ENCODE assay signal across 15 cellular contexts in the genomic region with DNA sequence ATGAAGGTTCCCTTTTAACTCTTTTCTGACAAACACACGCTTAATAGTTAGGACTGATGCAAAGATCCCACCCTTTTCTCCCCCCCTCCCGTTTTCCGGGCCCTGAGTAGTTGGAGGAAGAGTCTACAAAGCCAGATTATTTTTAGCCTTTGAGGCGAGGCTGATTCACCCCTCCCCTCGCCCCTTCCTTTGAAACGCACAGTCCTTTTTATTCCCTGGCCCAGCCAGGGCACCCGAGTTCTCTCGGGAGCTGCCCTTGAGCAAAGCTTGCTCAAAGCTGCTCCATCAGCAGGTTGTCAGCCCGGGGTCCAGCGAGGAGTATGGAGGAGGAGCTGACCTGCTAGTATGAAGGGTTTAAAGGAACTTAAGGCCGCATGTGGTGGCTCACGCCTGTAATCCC.
"Had no signal": no experiment of that assay in that cellular context is flagged by ENCODE, and none has a peak within 500 bp of the region (broad histone marks: within the 10 kb centered on the region; RNA-seq: fewer than 3 reads in every experiment).

No MANE protein-coding gene starts in this region.

- ATAC-seq: activated CD8-positive, alpha-beta T cell treated with anti-CD3 and anti-CD28 coated beads, Interleukin-2, amount 10 ng/mL, durations not matched to agents 7 days and 5 days; body of pancreas; left colon; naive thymus-derived CD8-positive, alpha-beta T cell; T-helper 17 cell had no signal

- H3K4me1 ChIP-seq: body of pancreas, colonic mucosa, suprapubic skin had no signal

- H3K27ac ChIP-seq: body of pancreas, colonic mucosa, suprapubic skin had no signal

- H3K27me3 ChIP-seq: body of pancreas, colonic mucosa, suprapubic skin had no signal

- FAIRE-seq: endometrium, small intestine had no signal

- H3K36me3 ChIP-seq: colonic mucosa, suprapubic skin had no signal

- H3K9me3 ChIP-seq: body of pancreas, colonic mucosa, suprapubic skin had no signal

- H3K4me3 ChIP-seq: body of pancreas, colonic mucosa, suprapubic skin had no signal

- DNase-seq: activated CD4-positive, alpha-beta T cell treated with anti-CD3 and anti-CD28 coated beads, Interleukin-2, amount 10 ng/mL, durations not matched to agents 24 days and 14 days; activated CD8-positive, alpha-beta memory T cell treated with anti-CD3 and anti-CD28 coated beads, Interleukin-2, amount 50 U/mL, for 4 hours; activated CD8-positive, alpha-beta T cell treated with anti-CD3 and anti-CD28 coated beads, Interleukin-2, amount 10 ng/mL, durations not matched to agents 7 days and 5 days; activated effector memory CD4-positive, alpha-beta T cell treated with anti-CD3 and anti-CD28 coated beads, Interleukin-2, amount 50 U/mL, for 16 hours; activated T-cell treated with anti-CD3 and anti-CD28 coated beads, Interleukin-2, amount 50 U/mL, for 48 hours; body of pancreas; central memory CD4-positive, alpha-beta T cell; colonic mucosa; left colon; naive thymus-derived CD8-positive, alpha-beta T cell; occipital lobe; small intestine; T-helper 17 cell had no signal
